19 cellular contexts compared by ENCODE assay signal in genomic region chr16:31007684-31008083, GRCh38. TPM values are rescaled to one million over a fixed set of nuclear protein-coding genes. Genes with fewer than 3 reads are reported as not detected.
DNase-seq lines count a peak whose midpoint lies in the region; ATAC-seq and TF ChIP-seq lines count a peak whose summit lies in the region.
"Had no signal": no experiment of that assay in that cellular context is flagged by ENCODE, and none has a peak within 500 bp of the region (broad histone marks: within the 10 kb centered on the region; RNA-seq: fewer than 3 reads in every experiment).

No MANE protein-coding gene starts in this region.

- H3K9me3 ChIP-seq in WERI-Rb-1 (ENCODE audit: severe bottlenecking) (no peaks in the 10 kb centered on the region), skeletal muscle satellite cell (replicated peaks; ENCODE audit: low read length) (no peaks in the 10 kb centered on the region)

- H3K4me1 Mint-ChIP-seq in activated naive CD4-positive, alpha-beta T cell treated with anti-CD3 and anti-CD28 coated beads, Interleukin-2, amount 50 U/mL, for 24 hours, result peaks cover 23% of the 10 kb centered on the region
- peaks cover 14% of the 10 kb centered on the region for H3K4me1 Mint-ChIP-seq in activated T-cell treated with anti-CD3 and anti-CD28 coated beads, Interleukin-2, amount 50 U/mL, for 4 hours (ENCODE audit: low read depth)

- H3K4me1 ChIP-seq in skeletal muscle satellite cell (ENCODE audit: control insufficient read depth, insufficient read depth, low read length), result peaks cover 14% of the 10 kb centered on the region

- no peak for TF ChIP-seq CTCF in WERI-Rb-1 (IDR thresholded peaks at IDR 0.05; ENCODE audit: low read depth, low read length)

- DNase-seq in activated naive CD4-positive, alpha-beta T cell treated with Interleukin-2 at 50 U/mL for 16 hours, result no peak
- DNase-seq in WERI-Rb-1 (no peak), NCI-H2196 treated with DMSO at 0.1 percent for 48 hours (lab: John Stamatoyannopoulos, UW; ENCODE audit: unreplicated experiment) (no peak)
- DNase-seq in activated T-cell treated with anti-CD3 and anti-CD28 coated beads, Interleukin-2, amount 50 U/mL, for 4 hours, result no peak
- DNase-seq: AML-193, GDM1, Kasumi-1, NCI-H1694, NCI-H2081 treated with DMSO at 0.1 percent for 48 hours, NCI-H2171 treated with DMSO at 0.1 percent for 48 hours, NCI-H446, NCI-H526, Right ventricle myocardium superior, SW 1271 had no signal

- no peak overlapping the region for H3K9ac ChIP-seq in skeletal muscle satellite cell (ENCODE audit: low read depth, low read length)

- no peaks in the 10 kb centered on the region for H3K27me3 Mint-ChIP-seq in activated naive CD4-positive, alpha-beta T cell treated with anti-CD3 and anti-CD28 coated beads, Interleukin-2, amount 50 U/mL, for 24 hours
- H3K27me3 Mint-ChIP-seq in activated T-cell treated with anti-CD3 and anti-CD28 coated beads, Interleukin-2, amount 50 U/mL, for 4 hours (ENCODE audit: low read depth), result peaks cover 21% of the 10 kb centered on the region

- peak overlapping the region; percentile 18 for H3K4me2 ChIP-seq in skeletal muscle satellite cell (ENCODE audit: low read length)
- H3K4me2 ChIP-seq: GM23338 had no signal

- peak overlapping the region; percentile 17 for H3K27ac Mint-ChIP-seq in activated naive CD4-positive, alpha-beta T cell treated with anti-CD3 and anti-CD28 coated beads, Interleukin-2, amount 50 U/mL, for 24 hours
- H3K27ac Mint-ChIP-seq: CD14-positive monocyte, GM23338 had no signal

- no peaks in the 10 kb centered on the region for H3K36me3 ChIP-seq in WERI-Rb-1
- no peaks in the 10 kb centered on the region for H3K36me3 ChIP-seq in skeletal muscle satellite cell (ENCODE audit: insufficient read depth, low read length)

- no peaks in the 10 kb centered on the region for H3K27me3 ChIP-seq in WERI-Rb-1 (ENCODE audit: insufficient read depth, low read depth, severe bottlenecking)
- peaks cover 15% of the 10 kb centered on the region for H3K27me3 ChIP-seq in skeletal muscle satellite cell (ENCODE audit: control insufficient read depth, insufficient read depth, low read length)

- no peak overlapping the region for H3K4me3 Mint-ChIP-seq in activated naive CD4-positive, alpha-beta T cell treated with anti-CD3 and anti-CD28 coated beads, Interleukin-2, amount 50 U/mL, for 24 hours
- H3K4me3 Mint-ChIP-seq in activated T-cell treated with anti-CD3 and anti-CD28 coated beads, Interleukin-2, amount 50 U/mL, for 4 hours, result no peak overlapping the region
- H3K4me3 Mint-ChIP-seq: CD14-positive monocyte, GM23338 had no signal

- H3K9me3 Mint-ChIP-seq in activated naive CD4-positive, alpha-beta T cell treated with anti-CD3 and anti-CD28 coated beads, Interleukin-2, amount 50 U/mL, for 24 hours, result no peaks in the 10 kb centered on the region
- no peaks in the 10 kb centered on the region for H3K9me3 Mint-ChIP-seq in activated T-cell treated with anti-CD3 and anti-CD28 coated beads, Interleukin-2, amount 50 U/mL, for 4 hours
- H3K9me3 Mint-ChIP-seq: GM23338 had no signal

- no peak for ATAC-seq in activated T-cell treated with anti-CD3 and anti-CD28 coated beads, Interleukin-2, amount 50 U/mL, for 4 hours
- ATAC-seq: GM23338, HCT116 had no signal

- no peaks in the 10 kb centered on the region for H3K36me3 Mint-ChIP-seq in activated naive CD4-positive, alpha-beta T cell treated with anti-CD3 and anti-CD28 coated beads, Interleukin-2, amount 50 U/mL, for 24 hours
- no peaks in the 10 kb centered on the region for H3K36me3 Mint-ChIP-seq in activated T-cell treated with anti-CD3 and anti-CD28 coated beads, Interleukin-2, amount 50 U/mL, for 4 hours (ENCODE audit: insufficient read depth)

- H3K4me3 ChIP-seq in WERI-Rb-1 (ENCODE audit: low read depth, low read length) (no peak overlapping the region), skeletal muscle satellite cell (ENCODE audit: low read length) (no peak overlapping the region)
- H3K4me3 ChIP-seq: GM23338 had no signal

- H3K27ac ChIP-seq in WERI-Rb-1, result peak overlapping the region; percentile 94

RNA-seq across cellular contexts. Expression of gene STX1B, which starts 2.8 kb away (rescaled TPM):
- total RNA-seq in skeletal muscle satellite cell (2012; rRNA removed), result 0.51 and 1.1 TPM in 2 replicates
- under 1 TPM; 0.25 to 0.69 (median 0.43) TPM for total RNA-seq in activated T-cell treated with anti-CD3 and anti-CD28 coated beads, Interleukin-2, amount 50 U/mL, for 4 hours

RNA-seq across cellular contexts. Expression of gene HSD3B7, which starts 22.7 kb away (rescaled TPM):
- 67.4 and 120 TPM in 2 replicates for total RNA-seq in skeletal muscle satellite cell (2012; rRNA removed)
- total RNA-seq in activated T-cell treated with anti-CD3 and anti-CD28 coated beads, Interleukin-2, amount 50 U/mL, for 4 hours, result 1 to 10 TPM; 1.2 to 2.0 (median 1.3) TPM

RNA-seq across cellular contexts. Expression of gene STX4, which starts 25.7 kb away (rescaled TPM):
- total RNA-seq in skeletal muscle satellite cell (2012; rRNA removed), result 12.9 and 19.5 TPM in 2 replicates
- 10 to 100 TPM; 53.1 to 81.7 (median 63.8) TPM for total RNA-seq in activated T-cell treated with anti-CD3 and anti-CD28 coated beads, Interleukin-2, amount 50 U/mL, for 4 hours

RNA-seq across cellular contexts. Expression of gene SETD1A, which starts 50.1 kb away (rescaled TPM):
- 2.0 and 3.1 TPM in 2 replicates for total RNA-seq in skeletal muscle satellite cell (2012; rRNA removed)
- total RNA-seq in activated T-cell treated with anti-CD3 and anti-CD28 coated beads, Interleukin-2, amount 50 U/mL, for 4 hours, result 10 to 100 TPM; 39.3 to 49.0 (median 40.5) TPM

RNA-seq across cellular contexts. Expression of gene ORAI3, which starts 58.8 kb away (rescaled TPM):
- 21.4 and 28.1 TPM in 2 replicates for total RNA-seq in skeletal muscle satellite cell (2012; rRNA removed)
- total RNA-seq in activated T-cell treated with anti-CD3 and anti-CD28 coated beads, Interleukin-2, amount 50 U/mL, for 4 hours, result 1 to 10 TPM; 1.5 to 3.3 (median 2.8) TPM
